8 cellular contexts compared by ENCODE assay signal in genomic region chr3:44478055-44478468, GRCh38. TPM values are rescaled to one million over a fixed set of nuclear protein-coding genes. Genes with fewer than 3 reads are reported as not detected.
DNase-seq lines count a peak whose midpoint lies in the region; ATAC-seq, FAIRE-seq and TF ChIP-seq lines count a peak whose summit lies in the region.

No MANE protein-coding gene starts in this region.

- H3K27ac ChIP-seq in A549 (peak overlapping the region; percentile 92 to 97), astrocyte (ENCODE audit: low read depth, low read length) (peak overlapping the region; percentile 51)

- peaks cover 40% of the 10 kb centered on the region for H3K79me2 ChIP-seq in astrocyte (ENCODE audit: insufficient read depth, low read length)

- H3K27me3 Mint-ChIP-seq in astrocyte (ENCODE audit: low read depth, unreplicated experiment) (no peaks in the 10 kb centered on the region), memory B cell (no peaks in the 10 kb centered on the region)

- H3K9me3 ChIP-seq in A549 (no peaks in the 10 kb centered on the region), astrocyte (ENCODE audit: insufficient read depth, low read depth, low read length) (no peaks in the 10 kb centered on the region)

- no peak for TF ChIP-seq EP300 in A549 (IDR thresholded peaks at IDR 0.05)

- peak overlapping the region; percentile 83 for H3K9ac ChIP-seq in astrocyte (ENCODE audit: low read length)

- peak in 1 of 2 experiments; percentile 2 for DNase-seq in A549 (ENCODE audit: low read depth in 1 of 2, low spot score in 1 of 2)
- DNase-seq in H7, result peak; percentile 12
- no peak for DNase-seq in astrocyte (ENCODE audit: low read depth)
- no peak for DNase-seq in memory B cell (ENCODE audit: low spot score in 2 of 2)
- DNase-seq in islet precursor cell, result no peak

- peak overlapping the region; percentile 100 for H2AFZ ChIP-seq in astrocyte (ENCODE audit: low read depth, low read length)

- TF ChIP-seq CTCF in A549 (IDR thresholded peaks at IDR 0.05) (no peak), astrocyte (IDR thresholded peaks at IDR 0.05; ENCODE audit: insufficient read depth, low read depth, low read length) (no peak)

- FAIRE-seq in A549 (lab: Jason Lieb, UNC) (no peak), astrocyte (lab: Jason Lieb, UNC) (no peak)

- CTCF ChIA-PET in A549 (lab: Yijun Ruan, JAX), result no interaction called here

- no peaks in the 10 kb centered on the region for H3K9me3 Mint-ChIP-seq in astrocyte (ENCODE audit: unreplicated experiment)
- H3K9me3 Mint-ChIP-seq in memory B cell, result no peaks in the 10 kb centered on the region

- H3K27me3 ChIP-seq in H7 (ENCODE audit: control insufficient read depth, insufficient read depth, low read length), result no peaks in the 10 kb centered on the region
- H3K27me3 ChIP-seq in astrocyte (ENCODE audit: insufficient read depth, low read length), result no peaks in the 10 kb centered on the region

- TF ChIP-seq RAD21 in A549 (conservative IDR thresholded peaks at IDR 0.05 in 1 of 2, IDR thresholded peaks at IDR 0.05 in 1 of 2), result no peak

- peak overlapping the region; percentile 92 for H3K4me3 Mint-ChIP-seq in astrocyte (ENCODE audit: unreplicated experiment)
- H3K4me3 Mint-ChIP-seq in memory B cell, result peak overlapping the region; percentile 96

- 28% methylated on average over 4 of the region's 4 CpGs for WGBS in A549 (ENCODE audit: missing lambda C conversion rate)

- ATAC-seq in A549 (peak; percentile 15 to 36; a peak in 4 of 6 replicates), memory B cell (ENCODE audit: low read depth) (no peak), GM19324 (IDR thresholded peaks at IDR 0.05; ENCODE audit: low FRiP score, unreplicated experiment) (no peak), HG03571 (IDR thresholded peaks at IDR 0.05; ENCODE audit: unreplicated experiment) (no peak), GM19328 (IDR thresholded peaks at IDR 0.05; ENCODE audit: unreplicated experiment) (no peak)

- H3K4me3 ChIP-seq in A549, result peak overlapping the region; percentile 70
- peak overlapping the region; percentile 51 for H3K4me3 ChIP-seq in H7 (ENCODE audit: insufficient read depth, low read depth, low read length)
- H3K4me3 ChIP-seq in astrocyte (ENCODE audit: insufficient read depth, low read depth, low read length), result peak overlapping the region; percentile 85

- POLR2A ChIA-PET in A549 (lab: Yijun Ruan, JAX), result interaction anchor here (1.2 to 2.1 kb wide), 3 partner anchors 33 to 284 kb away, joined by 3 to 18 read pairs (median 8); partner anchors contain the start of genes KIAA1143, KIF15 and TCAIM

- TF ChIP-seq POLR2A in A549 (IDR thresholded peaks at IDR 0.05; ENCODE audit: low read length), result no peak

- peaks cover 9% of the 10 kb centered on the region; the same call in 1 of the 3 replicates for H3K4me1 ChIP-seq in A549
- H3K4me1 ChIP-seq in astrocyte (ENCODE audit: insufficient read depth, low read length), result peaks cover 9% of the 10 kb centered on the region

- peak overlapping the region; percentile 66 for H3K4me2 ChIP-seq in A549
- peak overlapping the region; percentile 88 for H3K4me2 ChIP-seq in astrocyte (ENCODE audit: low read length)

- H3K36me3 Mint-ChIP-seq in astrocyte (ENCODE audit: low read depth, unreplicated experiment) (peaks cover 1% of the 10 kb centered on the region), memory B cell (peaks cover 2% of the 10 kb centered on the region)

- H3K27ac Mint-ChIP-seq in astrocyte (ENCODE audit: unreplicated experiment) (peak overlapping the region; percentile 91), memory B cell (peak overlapping the region; percentile 11)

- peaks cover 17% of the 10 kb centered on the region for H4K20me1 ChIP-seq in astrocyte (ENCODE audit: insufficient read depth, low read length)

- H3K36me3 ChIP-seq in H7 (replicated peaks; ENCODE audit: control insufficient read depth, insufficient read depth, low read length) (no peaks in the 10 kb centered on the region), astrocyte (ENCODE audit: insufficient read depth, low read length) (no peaks in the 10 kb centered on the region)

- H3K4me1 Mint-ChIP-seq in astrocyte (ENCODE audit: low read depth, unreplicated experiment), result peaks cover 8% of the 10 kb centered on the region
- peaks cover 15% of the 10 kb centered on the region for H3K4me1 Mint-ChIP-seq in memory B cell

TF ChIP-seq in A549, 52 proteins besides CTCF, POLR2A, EP300 and RAD21:
- TF ChIP-seq RNF2 (IDR thresholded peaks at IDR 0.05; ENCODE audit: borderline replicate concordance, low read depth) (no peak), ESRRA (IDR thresholded peaks at IDR 0.05; ENCODE audit: borderline replicate concordance, low read length) (no peak), CBX2 (IDR thresholded peaks at IDR 0.05; ENCODE audit: borderline replicate concordance, low read depth) (no peak), HOXA7 (CRISPR knock-in tag; IDR thresholded peaks at IDR 0.05) (no peak)

RNA-seq across cellular contexts. Expression of gene ZNF445, which starts 0.6 kb away (rescaled TPM):
- 3.4 and 4.8 TPM in 2 replicates for polyA plus RNA-seq in A549 (2011; rRNA removed)
- polyA plus RNA-seq in A549 (2012; cell fraction: cytosol; rRNA removed), result 0.93 and 1.3 TPM in 2 replicates
- polyA plus RNA-seq in A549 (2012; cell fraction: nucleus; rRNA removed), result 2.7 and 3.7 TPM in 2 replicates
- 4.0 to 4.2 TPM (median 4.0 TPM) in 3 replicates for polyA plus RNA-seq in A549 (2017; fragmentation: RNase III; extraction: RNeasy Plus Mini Kit Qiagen cat#74134 plus additional on column Dnase treatment)
- 6.9 and 10.5 TPM in 2 replicates for polyA minus RNA-seq in A549 (2011; rRNA and poly(A)+ RNA removed)
- total RNA-seq in H7 (2014; rRNA removed; shearing (Covaris generic)), result 7.1 and 9.9 TPM in 2 replicates
- total RNA-seq in astrocyte, result 20.9 and 21.3 TPM in 2 replicates

Comparison
In these comparisons a context has a peak if more than half of its experiments do, and no peak if none do; other contexts are left out.
1. ATAC-seq: peak in A549 (2 of 2); none in memory B cell (single experiment), GM19324 (single experiment), HG03571 (single experiment) and GM19328 (single experiment).
2. Peak in every context shown above with its lines, with median percentiles within 50 percentile points of each other: H3K4me3 ChIP-seq.